15 cellular contexts compared by ENCODE assay signal in the genomic region with DNA sequence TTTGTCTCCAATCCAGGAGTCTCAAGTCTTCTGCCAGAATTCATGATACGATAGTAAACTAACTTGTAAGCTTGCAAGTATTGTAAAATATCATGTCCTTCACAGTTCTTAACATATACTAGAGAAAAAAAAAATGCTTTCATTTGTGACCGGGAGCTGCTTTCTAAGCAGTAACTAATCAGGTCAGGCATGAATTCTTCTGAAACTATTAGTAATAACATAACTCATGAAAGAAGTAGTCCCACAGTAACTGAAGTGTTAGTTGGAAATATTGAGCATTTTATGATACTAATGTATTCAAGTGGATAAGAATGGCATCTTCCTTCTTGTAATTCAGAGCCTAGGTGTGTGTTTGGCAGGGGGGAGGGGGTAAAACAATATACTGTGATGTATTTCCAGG.
"Had no signal": no experiment of that assay in that cellular context is flagged by ENCODE, and none has a peak within 500 bp of the region (broad histone marks: within the 10 kb centered on the region; RNA-seq: fewer than 3 reads in every experiment).

No MANE protein-coding gene starts in this region.

- H3K36me3 ChIP-seq: colonic mucosa, esophagus squamous epithelium, tibial nerve had no signal

- H3K9me3 Mint-ChIP-seq: activated T-helper 1 cell treated with anti-CD3 and anti-CD28 coated beads, Interleukin-12 subunit alpha, Interleukin-12 subunit beta, Interleukin-2, Interleukin-4 antibody, amounts not matched to agents 30 ng/mL and 10 ng/mL and 1 ng/mL, durations not matched to agents 14 hours and 24 hours and 36 hours had no signal

- H3K4me3 ChIP-seq: colonic mucosa, esophagus squamous epithelium, smooth muscle cell, tibial nerve had no signal

- H3K27ac ChIP-seq: colonic mucosa, esophagus squamous epithelium, tibial nerve had no signal

- H3K4me1 ChIP-seq: colonic mucosa, esophagus squamous epithelium, tibial nerve had no signal

- H3K36me3 Mint-ChIP-seq: naive B cell had no signal

- DNase-seq: activated CD4-positive, alpha-beta T cell treated with anti-CD3 and anti-CD28 coated beads for 48 hours; activated CD8-positive, alpha-beta memory T cell treated with anti-CD3 and anti-CD28 coated beads, Interleukin-2, amount 50 U/mL, for 48 hours; activated CD8-positive, alpha-beta T cell treated with anti-CD3 and anti-CD28 coated beads, Interleukin-2, amount 10 ng/mL, durations not matched to agents 7 days and 5 days; activated naive CD4-positive, alpha-beta T cell treated with anti-CD3 and anti-CD28 coated beads for 36 hours; caudate nucleus; colonic mucosa; esophagus squamous epithelium; foreskin melanocyte; head of caudate nucleus; left colon; naive B cell; right cardiac atrium had no signal

- H3K9me3 ChIP-seq: colonic mucosa, tibial nerve had no signal

- H3K27me3 ChIP-seq: colonic mucosa, esophagus squamous epithelium, tibial nerve had no signal

- H3K27ac Mint-ChIP-seq: activated CD8-positive, alpha-beta T cell treated with anti-CD3 and anti-CD28 coated beads, Interleukin-2, amount 10 ng/mL, durations not matched to agents 7 days and 5 days; activated naive CD4-positive, alpha-beta T cell treated with anti-CD3 and anti-CD28 coated beads for 36 hours; activated T-helper 1 cell treated with anti-CD3 and anti-CD28 coated beads, Interleukin-12 subunit alpha, Interleukin-12 subunit beta, Interleukin-2, Interleukin-4 antibody, amounts not matched to agents 30 ng/mL and 10 ng/mL and 1 ng/mL, durations not matched to agents 14 hours and 24 hours and 36 hours; naive B cell had no signal

- H3K4me3 Mint-ChIP-seq: activated CD8-positive, alpha-beta T cell treated with anti-CD3 and anti-CD28 coated beads, Interleukin-2, amount 10 ng/mL, durations not matched to agents 7 days and 5 days; activated naive CD4-positive, alpha-beta T cell treated with anti-CD3 and anti-CD28 coated beads for 36 hours; activated T-helper 1 cell treated with anti-CD3 and anti-CD28 coated beads, Interleukin-12 subunit alpha, Interleukin-12 subunit beta, Interleukin-2, Interleukin-4 antibody, amounts not matched to agents 30 ng/mL and 10 ng/mL and 1 ng/mL, durations not matched to agents 14 hours and 24 hours and 36 hours; naive B cell had no signal

- H3K27me3 Mint-ChIP-seq: naive B cell had no signal

- ATAC-seq: activated CD8-positive, alpha-beta T cell treated with anti-CD3 and anti-CD28 coated beads, Interleukin-2, amount 10 ng/mL, durations not matched to agents 7 days and 5 days; left colon; right cardiac atrium had no signal

- H3K4me1 Mint-ChIP-seq: naive B cell had no signal
